Comparison of ENCODE assay signal across 15 cellular contexts in the genomic region with DNA sequence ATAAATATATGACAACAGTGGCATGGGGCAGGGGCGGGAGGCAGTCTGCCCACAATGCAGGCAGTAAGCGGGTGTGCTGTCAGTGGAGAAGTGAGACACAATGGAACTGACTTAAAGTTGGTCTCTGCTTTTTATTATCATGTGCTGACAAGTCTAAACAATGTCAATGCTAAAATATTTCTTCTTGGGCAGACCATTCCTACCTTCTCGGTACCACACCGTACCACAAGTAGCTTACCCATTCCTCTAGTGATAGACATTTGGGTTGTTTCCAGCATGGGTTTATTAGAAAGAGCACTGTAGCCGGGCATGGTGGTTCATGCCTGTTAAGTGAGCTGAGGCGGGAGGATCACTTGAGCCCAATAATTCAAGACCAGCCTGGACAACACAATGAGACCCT.
"Had no signal": no experiment of that assay in that cellular context is flagged by ENCODE, and none has a peak within 500 bp of the region (broad histone marks: within the 10 kb centered on the region; RNA-seq: fewer than 3 reads in every experiment).

No MANE protein-coding gene starts in this region.

- H3K4me3 Mint-ChIP-seq: activated naive CD8-positive, alpha-beta T cell treated with anti-CD3 and anti-CD28 coated beads for 36 hours; activated T-cell treated with anti-CD3 and anti-CD28 coated beads, Interleukin-2, amount 50 U/mL, for 4 hours; dendritic cell treated with granulocyte-macrophage colony-stimulating factor and Interleukin-4, amounts not matched to agents 40 ng/mL and 50 ng/mL, for 4 days; memory B cell; natural killer cell; type B pancreatic cell had no signal

- H3K27me3 Mint-ChIP-seq: activated naive CD8-positive, alpha-beta T cell treated with anti-CD3 and anti-CD28 coated beads for 36 hours; memory B cell; type B pancreatic cell had no signal

- ATAC-seq: activated CD4-positive, CD25-positive, alpha-beta regulatory T cell treated with anti-CD3 and anti-CD28 coated beads, Interleukin-2, amount 50 U/mL, for 24 hours; activated T-cell treated with anti-CD3 and anti-CD28 coated beads, Interleukin-2, amount 50 U/mL, for 4 hours; body of pancreas; mucosa of descending colon; natural killer cell; stimulated activated naive CD8-positive, alpha-beta T cell treated with anti-CD3 and anti-CD28 coated beads, Interleukin-15, Interleukin-2, amounts not matched to agents 100 U/mL and 50 U/mL, for 24 hours had no signal

- DNase-seq: activated effector memory CD4-positive, alpha-beta T cell treated with Interleukin-2 at 50 U/mL for 16 hours; activated naive CD8-positive, alpha-beta T cell treated with anti-CD3 and anti-CD28 coated beads for 36 hours; activated T-cell treated with anti-CD3 and anti-CD28 coated beads, Interleukin-2, amount 50 U/mL, for 4 hours; body of pancreas; cerebellar nuclear complex; erythroblast; mucosa of descending colon; natural killer cell; stimulated activated CD4-positive, alpha-beta T cell treated with anti-CD3 and anti-CD28 coated beads, Interleukin-15, amount 100 ng/mL, for 24 hours; stimulated activated CD4-positive, alpha-beta T cell treated with anti-CD3 and anti-CD28 coated beads, Interleukin-4, amount 100 ng/mL, for 1 hour; stimulated activated naive CD8-positive, alpha-beta T cell treated with anti-CD3 and anti-CD28 coated beads, Interleukin-15, Interleukin-2, amounts not matched to agents 100 U/mL and 50 U/mL, for 24 hours had no signal

- H3K36me3 Mint-ChIP-seq: natural killer cell had no signal

- H3K4me1 Mint-ChIP-seq: activated naive CD8-positive, alpha-beta T cell treated with anti-CD3 and anti-CD28 coated beads for 36 hours had no signal

- H3K27ac Mint-ChIP-seq: activated naive CD8-positive, alpha-beta T cell treated with anti-CD3 and anti-CD28 coated beads for 36 hours; dendritic cell treated with granulocyte-macrophage colony-stimulating factor and Interleukin-4, amounts not matched to agents 40 ng/mL and 50 ng/mL, for 4 days; memory B cell; natural killer cell; type B pancreatic cell had no signal

- H3K9me3 Mint-ChIP-seq: activated naive CD8-positive, alpha-beta T cell treated with anti-CD3 and anti-CD28 coated beads for 36 hours; activated T-cell treated with anti-CD3 and anti-CD28 coated beads, Interleukin-2, amount 50 U/mL, for 4 hours; dendritic cell treated with granulocyte-macrophage colony-stimulating factor and Interleukin-4, amounts not matched to agents 40 ng/mL and 50 ng/mL, for 4 days; memory B cell; natural killer cell; type B pancreatic cell had no signal
